13 cellular contexts compared by ENCODE assay signal in genomic region chr10:2980791-2981360, GRCh38.
A peak's percentile ranks its signal among the peaks of the same experiment; 100 is the strongest.
DNase-seq lines count a peak whose midpoint lies in the region; ATAC-seq, FAIRE-seq and TF ChIP-seq lines count a peak whose summit lies in the region.
"Had no signal": no experiment of that assay in that cellular context is flagged by ENCODE, and none has a peak within 500 bp of the region (broad histone marks: within the 10 kb centered on the region; RNA-seq: fewer than 3 reads in every experiment).

No MANE protein-coding gene starts in this region.

- no peaks in the 10 kb centered on the region for H3K27me3 ChIP-seq in astrocyte (ENCODE audit: insufficient read depth, low read length)

- TF ChIP-seq POLR2A in GM12891 (IDR thresholded peaks at IDR 0.05; ENCODE audit: low read depth, low read length): no peak

- no peaks in the 10 kb centered on the region for H3K27me3 Mint-ChIP-seq in astrocyte (ENCODE audit: low read depth, unreplicated experiment)

- H3K36me3 ChIP-seq in astrocyte (ENCODE audit: insufficient read depth, low read length) (no peaks in the 10 kb centered on the region), mesodermal cell (ENCODE audit: control insufficient read depth, insufficient read depth, low read length) (no peaks in the 10 kb centered on the region)

- POLR2A ChIA-PET in GM10248 (lab: Yijun Ruan, JAX): no interaction called here

- DNase-seq in GM12891 (ENCODE audit: insufficient read length, low spot score) (no peak), astrocyte (ENCODE audit: low read depth) (peak; percentile 67), NCI-H1092 (lab: John Stamatoyannopoulos, UW) (no peak), GM10248 (ENCODE audit: extremely low spot score) (no peak), pons (ENCODE audit: low spot score) (no peak)
- DNase-seq: activated gamma-delta T cell; effector memory CD4-positive, alpha-beta T cell; NCI-H226; Right ventricle myocardium superior; stimulated activated CD4-positive, alpha-beta T cell treated with anti-CD3 and anti-CD28 coated beads, Interleukin-2, amount 100 ng/mL, for 48 hours had no signal

- H3K79me2 ChIP-seq in astrocyte (ENCODE audit: insufficient read depth, low read length): no peaks in the 10 kb centered on the region

- H3K4me1 ChIP-seq in astrocyte (ENCODE audit: insufficient read depth, low read length) (peaks cover 34% of the 10 kb centered on the region), mesodermal cell (ENCODE audit: control insufficient read depth, insufficient read depth, low read length, poor library complexity, severe bottlenecking) (peaks cover 35% of the 10 kb centered on the region)

- peaks cover 32% of the 10 kb centered on the region for H3K4me1 Mint-ChIP-seq in astrocyte (ENCODE audit: low read depth, unreplicated experiment)

- no peaks in the 10 kb centered on the region for H3K36me3 Mint-ChIP-seq in astrocyte (ENCODE audit: low read depth, unreplicated experiment)

- peak overlapping the region; percentile 16 for H3K4me3 Mint-ChIP-seq in astrocyte (ENCODE audit: unreplicated experiment)

- ATAC-seq in HG03060 (IDR thresholded peaks at IDR 0.05; ENCODE audit: low read depth, unreplicated experiment) (peak; percentile 50), HG03439 (IDR thresholded peaks at IDR 0.05; ENCODE audit: unreplicated experiment) (no peak)

- no peaks in the 10 kb centered on the region for H3K9me3 ChIP-seq in astrocyte (ENCODE audit: insufficient read depth, low read depth, low read length)
- no peaks in the 10 kb centered on the region for H3K9me3 ChIP-seq in mesodermal cell (ENCODE audit: control insufficient read depth, low read length)

- no peaks in the 10 kb centered on the region for H3K9me3 Mint-ChIP-seq in astrocyte (ENCODE audit: unreplicated experiment)

- no peaks in the 10 kb centered on the region for H4K20me1 ChIP-seq in astrocyte (ENCODE audit: insufficient read depth, low read length)

- FAIRE-seq in GM12891 (lab: Jason Lieb, UNC): no peak
- no peak for FAIRE-seq in astrocyte (lab: Jason Lieb, UNC)

- H3K4me2 ChIP-seq in astrocyte (ENCODE audit: low read length): peak overlapping the region; percentile 90

- H3K4me3 ChIP-seq in astrocyte (ENCODE audit: insufficient read depth, low read depth, low read length) (peak overlapping the region; percentile 52), mesodermal cell (ENCODE audit: extremely low read depth, insufficient read depth, low read length, poor library complexity, severe bottlenecking) (no peak overlapping the region)

- peak overlapping the region; percentile 87 for H3K9ac ChIP-seq in astrocyte (ENCODE audit: low read length)

- H3K27ac ChIP-seq in astrocyte (ENCODE audit: low read depth, low read length) (peak overlapping the region; percentile 98), mesodermal cell (ENCODE audit: low read depth, low read length, severe bottlenecking) (peak overlapping the region; percentile 84)

- TF ChIP-seq CTCF in astrocyte (IDR thresholded peaks at IDR 0.05; ENCODE audit: insufficient read depth, low read depth, low read length) (no peak), GM10248 (IDR thresholded peaks at IDR 0.05; ENCODE audit: control extremely low read depth, extremely low read depth, low read depth, missing control alignments) (no peak)

- CTCF ChIA-PET in GM10248 (lab: Yijun Ruan, JAX): no interaction called here

- WGBS in mesodermal cell (ENCODE audit: insufficient coverage in 2 of 2), 2 experiments: 75 to 85% methylated on average over 4 to 5 of the region's 10 CpGs

- H3K27ac Mint-ChIP-seq in astrocyte (ENCODE audit: unreplicated experiment): peak overlapping the region; percentile 97

- no peak overlapping the region for H2AFZ ChIP-seq in astrocyte (ENCODE audit: low read depth, low read length)

TF ChIP-seq in GM12891, 5 proteins besides CTCF, POLR2A, EP300 and RAD21:
- peak; percentile 9; the same call in 1 of the 2 replicates for TF ChIP-seq POU2F2 (IDR thresholded peaks at IDR 0.05; ENCODE audit: low read depth, low read length)
- peak; percentile 39 for TF ChIP-seq PAX5 (IDR thresholded peaks at IDR 0.05; ENCODE audit: insufficient read depth, low read length, severe bottlenecking)
- TF ChIP-seq POLR2AphosphoS5 (IDR thresholded peaks at IDR 0.05; ENCODE audit: low read depth, low read length): no peak
TF ChIP-seq in GM12891: peak in this region for 2.
